14 cellular contexts compared by ENCODE assay signal in genomic region chr11:112759418-112759817, GRCh38.
DNase-seq lines count a peak whose midpoint lies in the region; ATAC-seq and TF ChIP-seq lines count a peak whose summit lies in the region.
"Had no signal": no experiment of that assay in that cellular context is flagged by ENCODE, and none has a peak within 500 bp of the region (broad histone marks: within the 10 kb centered on the region; RNA-seq: fewer than 3 reads in every experiment).

No MANE protein-coding gene starts in this region.

- H3K9me3 ChIP-seq in left ventricle myocardium inferior (replicated peaks): no peaks in the 10 kb centered on the region

- no peak overlapping the region for H3K27ac Mint-ChIP-seq in activated CD8-positive, alpha-beta T cell treated with anti-CD3 and anti-CD28 coated beads for 36 hours
- H3K27ac Mint-ChIP-seq: B cell; CD4-positive, alpha-beta T cell; H9 had no signal

- no peak overlapping the region for H3K4me3 Mint-ChIP-seq in activated CD8-positive, alpha-beta T cell treated with anti-CD3 and anti-CD28 coated beads for 36 hours
- H3K4me3 Mint-ChIP-seq: B cell; CD4-positive, alpha-beta T cell; H9 had no signal

- DNase-seq in Right ventricle myocardium inferior (ENCODE audit: missing footprints) (no peak), cardiac septum (ENCODE audit: low spot score) (no peak), left ventricle myocardium inferior (no peak), RKO (ENCODE audit: low spot score) (no peak), SW 1271 (lab: John Stamatoyannopoulos, UW) (no peak)
- no peak for DNase-seq in activated CD8-positive, alpha-beta T cell treated with anti-CD3 and anti-CD28 coated beads for 36 hours
- DNase-seq: C1 segment of cervical spinal cord; CD4-positive, alpha-beta T cell; DMS79; EL; GOT3; H9 had no signal

- H3K4me3 ChIP-seq in left ventricle myocardium inferior: no peak overlapping the region

- CTCF ChIA-PET in activated CD8-positive, alpha-beta T cell treated with anti-CD3 and anti-CD28 coated beads for 36 hours (lab: Charles Lee): interaction anchor here (1.4 kb wide), 1 partner anchor 172 kb away, joined by 3 read pairs; no protein-coding TSS in a partner anchor

- H3K27ac ChIP-seq in angular gyrus (ENCODE audit: low read depth, low read length): peak overlapping the region; percentile 44
- peak overlapping the region; percentile 70 for H3K27ac ChIP-seq in left ventricle myocardium inferior (replicated peaks)

- H3K9me3 Mint-ChIP-seq in activated CD8-positive, alpha-beta T cell treated with anti-CD3 and anti-CD28 coated beads for 36 hours: no peaks in the 10 kb centered on the region
- H3K9me3 Mint-ChIP-seq: CD4-positive, alpha-beta T cell; H9 had no signal

- POLR2A ChIA-PET in activated CD8-positive, alpha-beta T cell treated with anti-CD3 and anti-CD28 coated beads for 36 hours (lab: Charles Lee): no interaction called here

- intact Hi-C loops in Right ventricle myocardium inferior (cut with DNase I): loop anchor here (5.0 kb wide), 1 partner anchor 107 kb away; no protein-coding TSS in a partner anchor
- intact Hi-C loops in cardiac septum (cut with DNase I): no loop called here
- intact Hi-C loops in left ventricle myocardium inferior (cut with micrococcal nuclease): no loop called here
- intact Hi-C loops in activated CD8-positive, alpha-beta T cell treated with anti-CD3 and anti-CD28 coated beads for 36 hours (cut with micrococcal nuclease): no loop called here

- peak; percentile 81 for ATAC-seq in Right ventricle myocardium inferior
- ATAC-seq in activated CD8-positive, alpha-beta T cell treated with anti-CD3 and anti-CD28 coated beads for 36 hours: no peak

- peaks cover 40% of the 10 kb centered on the region for H3K4me1 ChIP-seq in left ventricle myocardium inferior

- H3K36me3 ChIP-seq in left ventricle myocardium inferior: no peaks in the 10 kb centered on the region

- H3K27me3 Mint-ChIP-seq in activated CD8-positive, alpha-beta T cell treated with anti-CD3 and anti-CD28 coated beads for 36 hours: peaks cover 3% of the 10 kb centered on the region

- H3K36me3 Mint-ChIP-seq in activated CD8-positive, alpha-beta T cell treated with anti-CD3 and anti-CD28 coated beads for 36 hours (ENCODE audit: low read depth): no peaks in the 10 kb centered on the region

- H3K27me3 ChIP-seq in left ventricle myocardium inferior (ENCODE audit: low read depth): no peaks in the 10 kb centered on the region

- no peaks in the 10 kb centered on the region for H3K4me1 Mint-ChIP-seq in activated CD8-positive, alpha-beta T cell treated with anti-CD3 and anti-CD28 coated beads for 36 hours (ENCODE audit: low read depth)
- H3K4me1 Mint-ChIP-seq: B cell had no signal

- TF ChIP-seq CTCF in left ventricle myocardium inferior (IDR thresholded peaks at IDR 0.05; ENCODE audit: borderline replicate concordance): no peak
- TF ChIP-seq CTCF in activated CD8-positive, alpha-beta T cell treated with anti-CD3 and anti-CD28 coated beads for 36 hours (IDR thresholded peaks at IDR 0.05): no peak
